In genomic region chr10:73251683-73252444, GRCh38 we compare ENCODE assay signal across 8 cellular contexts. TPM values are rescaled to one million over a fixed set of nuclear protein-coding genes. Genes with fewer than 3 reads are reported as not detected.
A peak's percentile ranks its signal among the peaks of the same experiment; 100 is the strongest.
DNase-seq lines count a peak whose midpoint lies in the region; ATAC-seq and TF ChIP-seq lines count a peak whose summit lies in the region.

No MANE protein-coding gene starts in this region.

- ATAC-seq in SK-N-SH treated with all-trans-retinoic acid at 6 μM for 48 hours: peak; percentile 79
- no peak for ATAC-seq in natural killer cell treated with Interleukin-12 subunit alpha and Interleukin-12 subunit beta and Interleukin-15 and Interleukin-18, amount 100 ng/mL, for 72 hours
- no peak for ATAC-seq in GM18520 (IDR thresholded peaks at IDR 0.05; ENCODE audit: unreplicated experiment)
- no peak for ATAC-seq in GM21825 (IDR thresholded peaks at IDR 0.05; ENCODE audit: unreplicated experiment)

- peak overlapping the region; percentile 62 for H3K27ac ChIP-seq in DOHH2 (ENCODE audit: low read depth, low read length)

- H3K9me2 ChIP-seq in DOHH2 (replicated peaks; ENCODE audit: control insufficient read depth, low read length): no peaks in the 10 kb centered on the region

- peaks cover 48% of the 10 kb centered on the region for H3K4me1 ChIP-seq in DOHH2 (ENCODE audit: control insufficient read depth, low read length)

- peak overlapping the region; percentile 99 for H3K4me3 Mint-ChIP-seq in natural killer cell treated with Interleukin-12 subunit alpha and Interleukin-12 subunit beta and Interleukin-15 and Interleukin-18, amount 100 ng/mL, for 72 hours

- H3K36me3 Mint-ChIP-seq in natural killer cell treated with Interleukin-12 subunit alpha and Interleukin-12 subunit beta and Interleukin-15 and Interleukin-18, amount 100 ng/mL, for 72 hours: peaks cover 10% of the 10 kb centered on the region

- peaks cover 25% of the 10 kb centered on the region for H3F3A ChIP-seq in DOHH2 (ENCODE audit: control insufficient read depth, insufficient read depth)

- H3K36me3 ChIP-seq in DOHH2 (ENCODE audit: control insufficient read depth, low read length): peaks cover 57% of the 10 kb centered on the region

- peaks cover 26 to 28% of the 10 kb centered on the region in 2 donors for H3K4me1 Mint-ChIP-seq in natural killer cell treated with Interleukin-12 subunit alpha and Interleukin-12 subunit beta and Interleukin-15 and Interleukin-18, amount 100 ng/mL, for 72 hours (ENCODE audit: low read depth in 2 of 2)

- TF ChIP-seq CTCF in DOHH2 (IDR thresholded peaks at IDR 0.05; ENCODE audit: low read depth, low read length, poor library complexity, severe bottlenecking): no peak
- no peak for TF ChIP-seq CTCF in epithelial cell of esophagus (IDR thresholded peaks at IDR 0.05; ENCODE audit: insufficient read depth, low read depth, low read length, missing control alignments)

- H3K4me2 ChIP-seq in DOHH2 (ENCODE audit: low read length): peak overlapping the region; percentile 97

- peak overlapping the region; percentile 83 for H3K4me3 ChIP-seq in DOHH2 (ENCODE audit: low read length)
- H3K4me3 ChIP-seq in epithelial cell of esophagus (ENCODE audit: low read length): peak overlapping the region; percentile 73

- H3K79me2 ChIP-seq in DOHH2 (ENCODE audit: control insufficient read depth, low read length): peaks cover 70% of the 10 kb centered on the region

- H3K9me3 ChIP-seq in DOHH2 (ENCODE audit: control insufficient read depth, insufficient read depth, low read length): no peaks in the 10 kb centered on the region

- POLR2A ChIA-PET in HEK293T (lab: Yijun Ruan, JAX): interaction anchor here (0.7 to 2.9 kb wide), 14 partner anchors 10 to 521 kb away, joined by 3 to 16 read pairs (median 4); partner anchors contain the start of genes CFAP70, P4HA1 and PPP3CB

- DNase-seq in HEK293T (ENCODE audit: extremely low spot score) (peak; percentile 17), epithelial cell of esophagus (ENCODE audit: low read depth) (peak; percentile 37)
- DNase-seq in natural killer cell treated with Interleukin-12 subunit alpha and Interleukin-12 subunit beta and Interleukin-15 and Interleukin-18, amount 100 ng/mL, for 72 hours (ENCODE audit: low spot score): no peak
- no peak for DNase-seq in activated CD4-positive, CD25-positive, alpha-beta regulatory T cell (lab: John Stamatoyannopoulos, UW)

- CTCF ChIA-PET in HEK293T (lab: Yijun Ruan, JAX): interaction anchor here (1.5 kb wide), 1 partner anchor 12 kb away, joined by 3 read pairs; no protein-coding TSS in a partner anchor

- H3K9me3 Mint-ChIP-seq in natural killer cell treated with Interleukin-12 subunit alpha and Interleukin-12 subunit beta and Interleukin-15 and Interleukin-18, amount 100 ng/mL, for 72 hours: no peaks in the 10 kb centered on the region

- H3K27ac Mint-ChIP-seq in natural killer cell treated with Interleukin-12 subunit alpha and Interleukin-12 subunit beta and Interleukin-15 and Interleukin-18, amount 100 ng/mL, for 72 hours: peak overlapping the region; percentile 94 to 98

- no peaks in the 10 kb centered on the region for H3K27me3 ChIP-seq in DOHH2 (ENCODE audit: control insufficient read depth, low read length)

- no peaks in the 10 kb centered on the region for H4K20me1 ChIP-seq in DOHH2 (ENCODE audit: control insufficient read depth, insufficient read depth, low read depth, low read length)

- no peaks in the 10 kb centered on the region for H3K27me3 Mint-ChIP-seq in natural killer cell treated with Interleukin-12 subunit alpha and Interleukin-12 subunit beta and Interleukin-15 and Interleukin-18, amount 100 ng/mL, for 72 hours

TF ChIP-seq in HEK293T, 16 proteins besides CTCF, POLR2A, EP300 and RAD21:
- no peak for TF ChIP-seq LEF1 (IDR thresholded peaks at IDR 0.05; ENCODE audit: borderline replicate concordance)
- no peak for TF ChIP-seq L3MBTL2 (conservative IDR thresholded peaks at IDR 0.05)
- TF ChIP-seq SP1 (IDR thresholded peaks at IDR 0.05): no peak
- TF ChIP-seq FOXK2 (IDR thresholded peaks at IDR 0.05): no peak
- no peak for TF ChIP-seq ELF4 (IDR thresholded peaks at IDR 0.05)
- no peak for TF ChIP-seq ZNF384 (IDR thresholded peaks at IDR 0.05)
- TF ChIP-seq ARNT (IDR thresholded peaks at IDR 0.05): no peak
- TF ChIP-seq NFRKB (IDR thresholded peaks at IDR 0.05): no peak
- no peak for TF ChIP-seq PKNOX1 (IDR thresholded peaks at IDR 0.05)
- no peak for TF ChIP-seq BHLHE40 (IDR thresholded peaks at IDR 0.05; ENCODE audit: borderline replicate concordance)
- no peak for TF ChIP-seq FOXA1 (IDR thresholded peaks at IDR 0.05)
- no peak for TF ChIP-seq SUZ12 (IDR thresholded peaks at IDR 0.05)
- TF ChIP-seq FOXM1 (IDR thresholded peaks at IDR 0.05; ENCODE audit: borderline replicate concordance): no peak
- no peak for TF ChIP-seq TARDBP (IDR thresholded peaks at IDR 0.05)
- no peak for TF ChIP-seq HDGF (IDR thresholded peaks at IDR 0.05; ENCODE audit: borderline replicate concordance)
- TF ChIP-seq CTBP1 (IDR thresholded peaks at IDR 0.05; ENCODE audit: borderline replicate concordance): no peak

TF ChIP-seq in SK-N-SH treated with all-trans-retinoic acid at 6 μM for 48 hours, 23 proteins besides CTCF, POLR2A, EP300 and RAD21 (continues in another document):
- TF ChIP-seq ZFP3 (CRISPR knock-in tag; IDR thresholded peaks at IDR 0.05) (no peak), ZC3H10 (CRISPR knock-in tag; IDR thresholded peaks at IDR 0.05) (no peak), TCF4 (CRISPR knock-in tag; IDR thresholded peaks at IDR 0.05; ENCODE audit: borderline replicate concordance) (no peak), ESRRG (CRISPR knock-in tag; IDR thresholded peaks at IDR 0.05) (no peak), TSHZ2 (CRISPR knock-in tag; IDR thresholded peaks at IDR 0.05) (no peak), BACH2 (CRISPR knock-in tag; IDR thresholded peaks at IDR 0.05; ENCODE audit: borderline replicate concordance) (no peak), CREB5 (CRISPR knock-in tag; IDR thresholded peaks at IDR 0.05; ENCODE audit: low read depth) (no peak), ISL1 (CRISPR knock-in tag; IDR thresholded peaks at IDR 0.05) (no peak)
- TF ChIP-seq, protein P1, sequence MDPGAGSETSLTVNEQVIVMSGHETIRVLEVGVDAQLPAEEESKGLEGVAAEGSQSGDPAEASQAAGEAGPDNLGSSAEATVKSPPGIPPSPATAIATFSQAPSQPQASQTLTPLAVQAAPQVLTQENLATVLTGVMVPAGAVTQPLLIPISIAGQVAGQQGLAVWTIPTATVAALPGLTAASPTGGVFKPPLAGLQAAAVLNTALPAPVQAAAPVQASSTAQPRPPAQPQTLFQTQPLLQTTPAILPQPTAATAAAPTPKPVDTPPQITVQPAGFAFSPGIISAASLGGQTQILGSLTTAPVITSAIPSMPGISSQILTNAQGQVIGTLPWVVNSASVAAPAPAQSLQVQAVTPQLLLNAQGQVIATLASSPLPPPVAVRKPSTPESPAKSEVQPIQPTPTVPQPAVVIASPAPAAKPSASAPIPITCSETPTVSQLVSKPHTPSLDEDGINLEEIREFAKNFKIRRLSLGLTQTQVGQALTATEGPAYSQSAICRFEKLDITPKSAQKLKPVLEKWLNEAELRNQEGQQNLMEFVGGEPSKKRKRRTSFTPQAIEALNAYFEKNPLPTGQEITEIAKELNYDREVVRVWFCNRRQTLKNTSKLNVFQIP (CRISPR knock-in tag; IDR thresholded peaks at IDR 0.05; ENCODE audit: borderline replicate concordance, low read depth): no peak

RNA-seq across cellular contexts. Expression of gene MRPS16, which starts 0.6 kb away (rescaled TPM):
- 100 to 1,000 TPM in 1 of 2 donors, 10 to 100 TPM in 1; 83.1 to 118 TPM for total RNA-seq in natural killer cell treated with Interleukin-12 subunit alpha and Interleukin-12 subunit beta and Interleukin-15 and Interleukin-18, amount 100 ng/mL, for 72 hours

RNA-seq across cellular contexts. Expression of gene DNAJC9, which starts 4.8 kb away (rescaled TPM):
- 10 to 100 TPM; 38.8 to 68.9 TPM for total RNA-seq in natural killer cell treated with Interleukin-12 subunit alpha and Interleukin-12 subunit beta and Interleukin-15 and Interleukin-18, amount 100 ng/mL, for 72 hours

Comparison
In these comparisons a context has a peak if more than half of its experiments do, and no peak if none do; other contexts are left out.
1. DNase-seq: peak in HEK293T (single experiment) and epithelial cell of esophagus (single experiment); none in natural killer cell treated with Interleukin-12 subunit alpha and Interleukin-12 subunit beta and Interleukin-15 and Interleukin-18, amount 100 ng/mL, for 72 hours (single experiment) and activated CD4-positive, CD25-positive, alpha-beta regulatory T cell (0 of 4).